8 cellular contexts compared by ENCODE assay signal in the genomic region with DNA sequence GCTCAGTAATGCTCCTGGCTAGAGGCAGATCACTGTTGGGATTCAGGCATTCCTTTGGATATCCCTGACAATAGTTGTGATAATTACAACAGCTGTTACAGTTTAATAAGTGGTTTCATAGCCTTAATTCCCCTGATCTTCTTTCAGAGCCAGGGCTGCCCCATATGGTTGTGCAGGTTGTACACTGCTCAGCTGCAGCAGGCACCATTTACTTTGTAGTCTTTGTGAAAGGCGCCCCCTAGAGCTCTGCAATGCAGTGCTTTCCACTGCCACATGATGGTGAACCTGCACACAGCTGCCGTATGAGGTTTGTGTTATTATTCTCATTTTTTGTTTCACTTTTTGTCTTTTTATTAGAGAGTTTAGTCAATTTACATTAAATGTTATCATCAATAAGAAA.
DNase-seq lines count a peak whose midpoint lies in the region; ATAC-seq and TF ChIP-seq lines count a peak whose summit lies in the region.

No MANE protein-coding gene starts in this region.

- POLR2A ChIA-PET in BJ (lab: Charles Lee): no interaction called here

- no peak for DNase-seq in BJ (ENCODE audit: low read depth)
- DNase-seq in NCI-H226: peak; percentile 45
- DNase-seq in dermis blood vessel endothelial cell: peak; percentile 32
- peak; percentile 10 for DNase-seq in smooth muscle cell of the brain vasculature (ENCODE audit: low read depth, low spot score)
- no peak for DNase-seq in NCI-H2196 (lab: John Stamatoyannopoulos, UW; ENCODE audit: unreplicated experiment)
- DNase-seq in activated T-cell treated with anti-CD3 and anti-CD28 coated beads for 4 hours: no peak

- TF ChIP-seq CTCF in BJ (IDR thresholded peaks at IDR 0.05; ENCODE audit: insufficient read depth, low read depth, low read length): peak; percentile 73

- ATAC-seq in GM18867 (IDR thresholded peaks at IDR 0.05; ENCODE audit: unreplicated experiment): peak; percentile 96
- peak; percentile 97 for ATAC-seq in HG02981 (IDR thresholded peaks at IDR 0.05; ENCODE audit: unreplicated experiment)

- H3K36me3 ChIP-seq in BJ (ENCODE audit: control insufficient read depth, insufficient read depth, low read length): no peaks in the 10 kb centered on the region

- CTCF ChIA-PET in BJ (lab: Yijun Ruan, JAX): interaction anchor here (0.6 to 6.4 kb wide), 22 partner anchors 9 to 399 kb away, joined by 3 to 53 read pairs (median 4); no protein-coding TSS in a partner anchor

- H3K4me3 ChIP-seq in BJ (ENCODE audit: low read depth, low read length): no peak overlapping the region

- no peaks in the 10 kb centered on the region; the same call in 1 of the 2 replicates for H3K27me3 ChIP-seq in BJ (ENCODE audit: control insufficient read depth, insufficient read depth, low read length)

Comparison
In these comparisons a context has a peak if more than half of its experiments do, and no peak if none do; other contexts are left out.
1. DNase-seq: peak in NCI-H226 (single experiment), dermis blood vessel endothelial cell (single experiment) and smooth muscle cell of the brain vasculature (single experiment); none in BJ (single experiment), NCI-H2196 (single experiment) and activated T-cell treated with anti-CD3 and anti-CD28 coated beads for 4 hours (single experiment).